Comparison of ENCODE assay signal across 8 cellular contexts in genomic region chr15:58227706-58228543, GRCh38.
DNase-seq lines count a peak whose midpoint lies in the region; ATAC-seq, FAIRE-seq and TF ChIP-seq lines count a peak whose summit lies in the region.

No MANE protein-coding gene starts in this region.

- FAIRE-seq in frontal cortex (lab: Jason Lieb, UNC), result peak; percentile 87
- peak; percentile 81 for FAIRE-seq in pancreas (lab: Jason Lieb, UNC)

- intact Hi-C loops in pancreas (cut with DNase I), result loop anchor here in 1 of 3 donors (5.0 kb wide), 1 partner anchor 529 kb away; no protein-coding TSS in a partner anchor
- intact Hi-C loops in upper lobe of right lung (cut with DNase I), result no loop called here

- H3K36me3 ChIP-seq in pancreas, result no peaks in the 10 kb centered on the region
- H3K36me3 ChIP-seq in upper lobe of right lung, result no peaks in the 10 kb centered on the region

- peak; percentile 85 for TF ChIP-seq CTCF in LNCaP clone FGC (IDR thresholded peaks at IDR 0.05; ENCODE audit: control insufficient read depth, extremely low read depth, insufficient read depth)
- TF ChIP-seq CTCF in pancreas (IDR thresholded peaks at IDR 0.05), result peak in 3 of 4 donors; percentile 40 to 59 (median 49)
- peak; percentile 86 for TF ChIP-seq CTCF in upper lobe of right lung (IDR thresholded peaks at IDR 0.05)

- ATAC-seq in pancreas, result peak; percentile 67 to 83 (median 81)
- peak; percentile 88 for ATAC-seq in upper lobe of right lung
- ATAC-seq in GM18870 (IDR thresholded peaks at IDR 0.05; ENCODE audit: unreplicated experiment), result no peak

- DNase-seq in DMS53 treated with DMSO at 0.1 percent for 48 hours (lab: John Stamatoyannopoulos, UW; ENCODE audit: unreplicated experiment) (peak; percentile 58), LNCaP clone FGC (ENCODE audit: low read depth) (peak; percentile 56), SHP77 (lab: John Stamatoyannopoulos, UW) (peak; percentile 57 to 61), frontal cortex (ENCODE audit: low spot score in 2 of 2) (peak; percentile 10 to 44), pancreas (peak in 5 of 6 donors; percentile 31 to 68 (median 45)), upper lobe of right lung (peak; percentile 79)
- DNase-seq in activated gamma-delta T cell treated with anti-CD3 and anti-CD28 coated beads, Interleukin-2, amount 50 U/mL, for 16 hours (ENCODE audit: low read depth), result peak; percentile 36

- H3K9me3 ChIP-seq in pancreas, result no peaks in the 10 kb centered on the region
- no peaks in the 10 kb centered on the region for H3K9me3 ChIP-seq in upper lobe of right lung

- H3K4me1 ChIP-seq in pancreas (no peaks in the 10 kb centered on the region), upper lobe of right lung (no peaks in the 10 kb centered on the region)

- 42 to 44% methylated on average over 8 of the region's 8 CpGs for WGBS in pancreas, 2 donors

- H3K4me3 ChIP-seq in LNCaP clone FGC (ENCODE audit: low read depth, low read length), result no peak overlapping the region
- H3K4me3 ChIP-seq in pancreas, result no peak overlapping the region
- H3K4me3 ChIP-seq in upper lobe of right lung, result no peak overlapping the region

- no peaks in the 10 kb centered on the region for H3K27me3 ChIP-seq in pancreas
- no peaks in the 10 kb centered on the region for H3K27me3 ChIP-seq in upper lobe of right lung

- peak overlapping the region in 1 of 4 donors; percentile 41 for H3K27ac ChIP-seq in pancreas
- no peak overlapping the region for H3K27ac ChIP-seq in upper lobe of right lung

Comparison
In these comparisons a context has a peak if more than half of its experiments do, and no peak if none do; other contexts are left out.
1. DNase-seq: peak in every context shown above with its lines; median percentile 79 in upper lobe of right lung; 59 in SHP77; 58 in DMS53 treated with DMSO at 0.1 percent for 48 hours; 56 in LNCaP clone FGC; 45 in pancreas; 36 in activated gamma-delta T cell treated with anti-CD3 and anti-CD28 coated beads, Interleukin-2, amount 50 U/mL, for 16 hours; 27 in frontal cortex.